Comparison of ENCODE assay signal across 22 cellular contexts in the genomic region with DNA sequence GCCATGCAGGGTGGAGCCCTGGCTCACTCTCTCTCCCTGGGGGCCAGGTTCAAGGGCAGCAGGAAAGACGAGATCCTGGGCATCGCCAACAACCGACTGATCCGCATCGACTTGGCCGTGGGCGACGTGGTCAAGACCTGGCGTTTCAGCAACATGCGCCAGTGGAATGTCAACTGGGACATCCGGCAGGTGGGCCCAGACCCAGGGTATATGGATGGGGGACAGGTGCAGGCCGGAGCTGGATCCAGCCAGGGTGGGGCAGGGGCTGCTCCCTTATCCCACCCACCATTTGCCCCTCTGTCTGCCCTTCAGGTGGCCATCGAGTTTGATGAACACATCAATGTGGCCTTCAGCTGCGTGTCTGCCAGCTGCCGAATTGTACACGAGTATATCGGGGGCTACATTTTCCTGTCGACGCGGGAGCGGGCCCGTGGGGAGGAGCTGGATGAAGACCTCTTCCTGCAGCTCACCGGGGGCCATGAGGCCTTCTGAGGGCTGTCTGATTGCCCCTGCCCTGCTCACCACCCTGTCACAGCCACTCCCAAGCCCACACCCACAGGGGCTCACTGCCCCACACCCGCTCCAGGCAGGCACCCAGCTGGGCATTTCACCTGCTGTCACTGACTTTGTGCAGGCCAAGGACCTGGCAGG. TPM values are rescaled to one million over a fixed set of nuclear protein-coding genes. Genes with fewer than 3 reads are reported as not detected.
DNase-seq lines count a peak whose midpoint lies in the region; ATAC-seq, FAIRE-seq and TF ChIP-seq lines count a peak whose summit lies in the region.
"Had no signal": no experiment of that assay in that cellular context is flagged by ENCODE, and none has a peak within 500 bp of the region (broad histone marks: within the 10 kb centered on the region; RNA-seq: fewer than 3 reads in every experiment).

No MANE protein-coding gene starts in this region.

- ATAC-seq in K562: no peak
- no peak for ATAC-seq in HG03457 (IDR thresholded peaks at IDR 0.05; ENCODE audit: unreplicated experiment)
- no peak for ATAC-seq in activated T-helper 17 cell treated with anti-CD3 and anti-CD28 coated beads, Interleukin-2, amount 50 U/mL, for 72 hours (replicated peaks)
- ATAC-seq: activated CD4-positive, CD25-positive, alpha-beta regulatory T cell treated with anti-CD3 and anti-CD28 coated beads, Interleukin-2, amount 50 U/mL, for 24 hours had no signal

- DNase-seq in DMS 273 (lab: John Stamatoyannopoulos, UW; ENCODE audit: unreplicated experiment): peak; percentile 52
- no peak for DNase-seq in DMS 273 treated with DMSO at 0.1 percent for 48 hours (lab: John Stamatoyannopoulos, UW)
- DNase-seq in K562 (ENCODE audit: extremely low read depth in 1 of 4, low spot score in 3 of 4): no peak
- DNase-seq in posterior vena cava (ENCODE audit: low spot score): peak; percentile 72
- no peak for DNase-seq in MM.1S
- DNase-seq: activated naive CD4-positive, alpha-beta T cell treated with anti-CD3 and anti-CD28 coated beads for 36 hours; brain microvascular endothelial cell; head of caudate nucleus; NCI-H1436; occipital lobe; SIG-M5; T-helper 2 cell had no signal

- H3K79me2 ChIP-seq in K562 (ENCODE audit: control insufficient read depth, insufficient read depth, low read length) (peaks cover 30% of the 10 kb centered on the region), MM.1S (ENCODE audit: low read length) (peaks cover 25% of the 10 kb centered on the region)

- no peaks in the 10 kb centered on the region for H3K9me3 Mint-ChIP-seq in activated T-helper 17 cell treated with anti-CD3 and anti-CD28 coated beads, Interleukin-2, amount 50 U/mL, for 72 hours
- H3K9me3 Mint-ChIP-seq: activated naive CD4-positive, alpha-beta T cell treated with anti-CD3 and anti-CD28 coated beads for 36 hours; CD14-positive monocyte; mesothelial cell of epicardium had no signal

- no peak for TF ChIP-seq CTCF in K562 (IDR thresholded peaks at IDR 0.05 in 2 of 3, conservative IDR thresholded peaks at IDR 0.05 in 1 of 3; ENCODE audit: insufficient read depth in 2 of 3, low read depth in 1 of 3, low read length in 3 of 3)
- TF ChIP-seq CTCF in MM.1S (IDR thresholded peaks at IDR 0.05; ENCODE audit: low read length): no peak

- H3K9me1 ChIP-seq in K562 (ENCODE audit: control insufficient read depth, insufficient read depth, low read length): peaks cover 5% of the 10 kb centered on the region

- H3K36me3 ChIP-seq in K562 (ENCODE audit: control insufficient read depth, insufficient read depth, low read length) (peaks cover 61% of the 10 kb centered on the region), MM.1S (replicated peaks; ENCODE audit: insufficient read depth, low read length) (no peaks in the 10 kb centered on the region)

- H3K4me1 ChIP-seq in K562 (replicated peaks in 1 of 2; ENCODE audit: control insufficient read depth in 2 of 2, insufficient read depth in 2 of 2, low read length in 2 of 2) (peaks cover 0 to 62% of the 10 kb centered on the region in 2 experiments; a peak in 3 of 5 replicates), MM.1S (ENCODE audit: low read length) (peaks cover 10% of the 10 kb centered on the region)

- TF ChIP-seq RAD21 in K562 (CRISPR knock-in tag; conservative IDR thresholded peaks at IDR 0.05 in 1 of 2, IDR thresholded peaks at IDR 0.05 in 1 of 2): no peak

- TF ChIP-seq EP300 in K562 (IDR thresholded peaks at IDR 0.05; ENCODE audit: low read length): no peak

- H3K4me3 ChIP-seq in K562 (no peak overlapping the region), MM.1S (ENCODE audit: low read length) (no peak overlapping the region)
- H3K4me3 ChIP-seq: skin epidermis, tibial nerve had no signal

- TSS peak; percentile 30 for BruUV-seq in K562 (replicated peaks; lab: Mats Ljungman, UMichigan)

- POLR2A ChIA-PET in K562 (lab: Yijun Ruan, JAX): interaction anchor here (0.8 to 6.3 kb wide), 8 partner anchors 8 to 37 kb away, joined by 3 to 77 read pairs (median 4); a partner anchor contains a TSS

- no peaks in the 10 kb centered on the region for H3K27me3 Mint-ChIP-seq in activated T-helper 17 cell treated with anti-CD3 and anti-CD28 coated beads, Interleukin-2, amount 50 U/mL, for 72 hours

- H3K27ac ChIP-seq in K562 (ENCODE audit: extremely low read depth, low read depth, low read length) (no peak overlapping the region; the same call in 2 of the 3 replicates), MM.1S (ENCODE audit: low read length) (no peak overlapping the region)
- H3K27ac ChIP-seq: brain microvascular endothelial cell, tibial nerve had no signal

- in situ Hi-C loops in GM18951 (cut with MboI; ENCODE audit: low sequenced_read_pairs, unreplicated experiment): no loop called here
- in situ Hi-C loops in K562 (cut with MboI): no loop called here

- H3K4me1 Mint-ChIP-seq in activated T-helper 17 cell treated with anti-CD3 and anti-CD28 coated beads, Interleukin-2, amount 50 U/mL, for 72 hours: no peaks in the 10 kb centered on the region

- no peaks in the 10 kb centered on the region for H3F3A ChIP-seq in MM.1S (ENCODE audit: insufficient read depth, low read length)

- H3K4me3 Mint-ChIP-seq in activated T-helper 17 cell treated with anti-CD3 and anti-CD28 coated beads, Interleukin-2, amount 50 U/mL, for 72 hours: no peak overlapping the region
- H3K4me3 Mint-ChIP-seq: activated naive CD4-positive, alpha-beta T cell treated with anti-CD3 and anti-CD28 coated beads for 36 hours; CD14-positive monocyte had no signal

- peak overlapping the region in 1 of 2 experiments; percentile 53; a peak in 2 of 4 replicates for H3K9ac ChIP-seq in K562 (ENCODE audit: insufficient read depth in 1 of 2, low read depth in 2 of 2, low read length in 2 of 2)
- no peak overlapping the region for H3K9ac ChIP-seq in MM.1S (ENCODE audit: low read length)

- H3K27ac Mint-ChIP-seq in activated T-helper 17 cell treated with anti-CD3 and anti-CD28 coated beads, Interleukin-2, amount 50 U/mL, for 72 hours: no peak overlapping the region
- H3K27ac Mint-ChIP-seq: activated naive CD4-positive, alpha-beta T cell treated with anti-CD3 and anti-CD28 coated beads for 36 hours had no signal

- H4K20me1 ChIP-seq in K562 (replicated peaks; ENCODE audit: control insufficient read depth, insufficient read depth, low read length): no peaks in the 10 kb centered on the region
- H4K20me1 ChIP-seq in MM.1S (ENCODE audit: insufficient read depth, low read length): no peaks in the 10 kb centered on the region

- no peak for FAIRE-seq in K562 (lab: Jason Lieb, UNC)
- FAIRE-seq: H1, islet of Langerhans had no signal

- TF ChIP-seq POLR2A in GM18951 (IDR thresholded peaks at IDR 0.05; ENCODE audit: extremely low read depth, insufficient read depth, insufficient read length) (peak; percentile 42), K562 (conservative IDR thresholded peaks at IDR 0.05) (peak; percentile 71)

- peaks cover 71% of the 10 kb centered on the region for H3K36me3 Mint-ChIP-seq in activated T-helper 17 cell treated with anti-CD3 and anti-CD28 coated beads, Interleukin-2, amount 50 U/mL, for 72 hours (ENCODE audit: low read depth)
- H3K36me3 Mint-ChIP-seq: mesothelial cell of epicardium had no signal

- intact Hi-C loops in K562 (cut with micrococcal nuclease) (no loop called here), posterior vena cava (cut with DNase I) (loop anchor here in 1 of 2 donors (1.0 kb wide), 1 partner anchor 16 kb away; no protein-coding TSS in a partner anchor)

- WGBS in K562 (ENCODE audit: insufficient coverage, low coverage, missing lambda C conversion rate): 92% methylated on average over 21 of the region's 24 CpGs

- H2AFZ ChIP-seq in K562 (ENCODE audit: low read depth, low read length): no peak overlapping the region
- H2AFZ ChIP-seq in MM.1S (ENCODE audit: low read length): no peak overlapping the region

- CTCF ChIA-PET in K562 (lab: Yijun Ruan, JAX; ENCODE audit: low intra/inter-chr PET ratio): no interaction called here

- H3K9me2 ChIP-seq in MM.1S (replicated peaks; ENCODE audit: insufficient read depth, low read length): no peaks in the 10 kb centered on the region

- H3K27me3 ChIP-seq in K562 (ENCODE audit: control insufficient read depth in 2 of 2, insufficient read depth in 2 of 2, low read length in 2 of 2) (no peaks in the 10 kb centered on the region), MM.1S (replicated peaks; ENCODE audit: insufficient read depth, low read length) (no peaks in the 10 kb centered on the region)
- H3K27me3 ChIP-seq: brain microvascular endothelial cell, tibial nerve had no signal

- H3K9me3 ChIP-seq in K562 (replicated peaks; ENCODE audit: control insufficient read depth, insufficient read depth, low read depth, low read length) (no peaks in the 10 kb centered on the region), MM.1S (replicated peaks; ENCODE audit: insufficient read depth, low read length) (no peaks in the 10 kb centered on the region)
- H3K9me3 ChIP-seq: tibial nerve had no signal

- no peak overlapping the region for H3K4me2 ChIP-seq in K562 (ENCODE audit: insufficient read depth, low read length)
- H3K4me2 ChIP-seq in MM.1S (ENCODE audit: low read depth, low read length): no peak overlapping the region

RNA-seq across cellular contexts. Expression of a gene that starts 2.9 kb away (rescaled TPM):
- 28.5 and 90.3 TPM in 2 replicates for total RNA-seq in K562 (2011; cell fraction: chromatin; rRNA removed; ENCODE audit: low replicate concordance)
- total RNA-seq in K562 (2011; cell fraction: nucleolus; rRNA removed): 64.9 and 73.8 TPM in 2 replicates
- total RNA-seq in K562 (2011; cell fraction: nucleoplasm; rRNA removed): 45.8 and 49.8 TPM in 2 replicates
- 27.4 and 37.3 TPM in 2 replicates for total RNA-seq in K562 (2014; rRNA removed)
- total RNA-seq in K562 (2014; rRNA removed; fragmentation: Illumina TruSeq; extraction: Trizol): 17.3 and 17.5 TPM in 2 replicates
- 23.1 and 25.3 TPM in 2 replicates for total RNA-seq in K562 (2015; rRNA removed; fragmentation: Illumina TruSeq; extraction: Trizol)
- 36.1 and 41.7 TPM in 2 replicates for total RNA-seq in K562 (2021)
- 23.3 and 42.4 TPM in 2 replicates for polyA plus RNA-seq in K562 (2011; rRNA removed)
- 43.7 and 69.5 TPM in 2 replicates for polyA plus RNA-seq in K562 (2011; cell fraction: cytosol; rRNA removed)
- 169 and 180 TPM in 2 replicates for polyA plus RNA-seq in K562 (2011; cell fraction: nucleus; rRNA removed)
- polyA plus RNA-seq in K562 (2012): 34.2 and 65.9 TPM in 2 replicates
- 21.2 and 33.3 TPM in 2 replicates for polyA plus RNA-seq in K562 (2014; fragmentation: Illumina TruSeq; extraction: Trizol)
- polyA plus RNA-seq in K562 (2014; fragmentation: Nextera tagmentation; extraction: Ambion mirVana): 1 to 10 TPM; 4.6 to 8.1 TPM
- polyA plus RNA-seq in K562 (2014; rRNA removed): 38.4 and 39.2 TPM in 2 replicates
- 12.1 and 14.9 TPM in 2 replicates for polyA minus RNA-seq in K562 (2011; rRNA and poly(A)+ RNA removed)
- polyA minus RNA-seq in K562 (2011; cell fraction: cytosol; rRNA and poly(A)+ RNA removed): 13.6 and 20.9 TPM in 2 replicates
- 22.1 and 30.3 TPM in 2 replicates for polyA minus RNA-seq in K562 (2011; cell fraction: nucleus; rRNA and poly(A)+ RNA removed)
- total RNA-seq in posterior vena cava: 10 to 100 TPM; 19.9 to 21.9 TPM
- 10 to 100 TPM; 20.3 to 48.4 TPM for total RNA-seq in activated T-helper 17 cell treated with anti-CD3 and anti-CD28 coated beads, Interleukin-2, amount 50 U/mL, for 72 hours

RNA-seq across cellular contexts. Expression of a gene that starts 2.9 kb away (rescaled TPM):
- 74.2 and 269 TPM in 2 replicates for total RNA-seq in K562 (2011; cell fraction: chromatin; rRNA removed; ENCODE audit: low replicate concordance)
- 230 and 279 TPM in 2 replicates for total RNA-seq in K562 (2011; cell fraction: nucleolus; rRNA removed)
- 112 and 146 TPM in 2 replicates for total RNA-seq in K562 (2011; cell fraction: nucleoplasm; rRNA removed)
- total RNA-seq in K562 (2014; rRNA removed) (92.6 and 132 TPM in 2 replicates), K562 (2014; rRNA removed; fragmentation: Illumina TruSeq; extraction: Trizol) (21.1 and 25.7 TPM in 2 replicates), K562 (2015; rRNA removed; fragmentation: Illumina TruSeq; extraction: Trizol) (49.9 and 50.6 TPM in 2 replicates), K562 (2021) (87.5 and 89.5 TPM in 2 replicates), posterior vena cava (10 to 100 TPM; 35.8 to 41.1 TPM)
- polyA plus RNA-seq in K562 (2011; rRNA removed) (37.4 and 48.0 TPM in 2 replicates), K562 (2014; fragmentation: Illumina TruSeq; extraction: Trizol) (24.0 and 43.1 TPM in 2 replicates), K562 (2014; fragmentation: Nextera tagmentation; extraction: Ambion mirVana) (10 to 100 TPM in 1 of 2 experiments, 1 to 10 TPM in 1; 6.3 to 16.3 TPM), K562 (2014; rRNA removed) (83.6 and 88.5 TPM in 2 replicates)
- polyA plus RNA-seq in K562 (2011; cell fraction: cytosol; rRNA removed): 58.1 and 156 TPM in 2 replicates
- polyA plus RNA-seq in K562 (2011; cell fraction: nucleus; rRNA removed): 132 and 213 TPM in 2 replicates
- 56.4 and 102 TPM in 2 replicates for polyA plus RNA-seq in K562 (2012)
- polyA minus RNA-seq in K562 (2011; rRNA and poly(A)+ RNA removed): 13.9 and 15.0 TPM in 2 replicates
- 32.9 and 34.8 TPM in 2 replicates for polyA minus RNA-seq in K562 (2011; cell fraction: cytosol; rRNA and poly(A)+ RNA removed)
- polyA minus RNA-seq in K562 (2011; cell fraction: nucleus; rRNA and poly(A)+ RNA removed): 75.9 and 84.7 TPM in 2 replicates
- total RNA-seq in activated T-helper 17 cell treated with anti-CD3 and anti-CD28 coated beads, Interleukin-2, amount 50 U/mL, for 72 hours: 10 to 100 TPM; 77.4 to 98.4 TPM

RNA-seq across cellular contexts. Expression of a gene that starts 7.2 kb away (rescaled TPM):
- total RNA-seq in K562 (2011; cell fraction: chromatin; rRNA removed; ENCODE audit: low replicate concordance): 39.7 and 112 TPM in 2 replicates
- 78.0 and 98.9 TPM in 2 replicates for total RNA-seq in K562 (2011; cell fraction: nucleolus; rRNA removed)
- total RNA-seq in K562 (2011; cell fraction: nucleoplasm; rRNA removed): 64.2 and 65.8 TPM in 2 replicates
- total RNA-seq in K562 (2014; rRNA removed) (16.4 and 20.2 TPM in 2 replicates), K562 (2014; rRNA removed; fragmentation: Illumina TruSeq; extraction: Trizol) (6.6 and 11.2 TPM in 2 replicates), K562 (2015; rRNA removed; fragmentation: Illumina TruSeq; extraction: Trizol) (19.3 and 19.9 TPM in 2 replicates), K562 (2021) (27.6 and 31.8 TPM in 2 replicates), posterior vena cava (10 to 100 TPM; 16.1 to 21.3 TPM)
- polyA plus RNA-seq in K562 (2011; rRNA removed) (23.9 and 45.1 TPM in 2 replicates), K562 (2014; fragmentation: Illumina TruSeq; extraction: Trizol) (28.0 and 37.5 TPM in 2 replicates), K562 (2014; fragmentation: Nextera tagmentation; extraction: Ambion mirVana) (1 to 10 TPM; 4.0 to 4.6 TPM), K562 (2014; rRNA removed) (32.6 and 42.9 TPM in 2 replicates)
- 30.8 and 65.5 TPM in 2 replicates for polyA plus RNA-seq in K562 (2011; cell fraction: cytosol; rRNA removed)
- 110 and 164 TPM in 2 replicates for polyA plus RNA-seq in K562 (2011; cell fraction: nucleus; rRNA removed)
- 34.0 and 79.2 TPM in 2 replicates for polyA plus RNA-seq in K562 (2012)
- 7.1 and 9.0 TPM in 2 replicates for polyA minus RNA-seq in K562 (2011; rRNA and poly(A)+ RNA removed)
- polyA minus RNA-seq in K562 (2011; cell fraction: cytosol; rRNA and poly(A)+ RNA removed): 12.6 and 23.5 TPM in 2 replicates
- polyA minus RNA-seq in K562 (2011; cell fraction: nucleus; rRNA and poly(A)+ RNA removed): 15.8 and 16.0 TPM in 2 replicates
- total RNA-seq in activated T-helper 17 cell treated with anti-CD3 and anti-CD28 coated beads, Interleukin-2, amount 50 U/mL, for 72 hours: 10 to 100 TPM; 19.9 to 39.7 TPM

RNA-seq across cellular contexts. Expression of a gene that starts 11.3 kb away (rescaled TPM):
- total RNA-seq in K562 (2011; cell fraction: chromatin; rRNA removed; ENCODE audit: low replicate concordance): 16.1 and 40.0 TPM in 2 replicates
- total RNA-seq in K562 (2011; cell fraction: nucleolus; rRNA removed): 23.4 and 32.0 TPM in 2 replicates
- 31.9 and 33.0 TPM in 2 replicates for total RNA-seq in K562 (2011; cell fraction: nucleoplasm; rRNA removed)
- 28.2 and 44.3 TPM in 2 replicates for total RNA-seq in K562 (2014; rRNA removed)
- 21.0 and 22.6 TPM in 2 replicates for total RNA-seq in K562 (2014; rRNA removed; fragmentation: Illumina TruSeq; extraction: Trizol)
- total RNA-seq in K562 (2015; rRNA removed; fragmentation: Illumina TruSeq; extraction: Trizol): 25.7 and 28.0 TPM in 2 replicates
- total RNA-seq in K562 (2021): 83.4 and 88.3 TPM in 2 replicates
- polyA plus RNA-seq in K562 (2011; rRNA removed): 11.0 and 13.5 TPM in 2 replicates
- 12.1 and 16.0 TPM in 2 replicates for polyA plus RNA-seq in K562 (2011; cell fraction: cytosol; rRNA removed)
- polyA plus RNA-seq in K562 (2011; cell fraction: nucleus; rRNA removed): 25.1 and 26.2 TPM in 2 replicates
- 97.3 and 181 TPM in 2 replicates for polyA plus RNA-seq in K562 (2012)
- polyA plus RNA-seq in K562 (2014; fragmentation: Illumina TruSeq; extraction: Trizol): 35.2 and 41.4 TPM in 2 replicates
- polyA plus RNA-seq in K562 (2014; fragmentation: Nextera tagmentation; extraction: Ambion mirVana): 10 to 100 TPM; 12.0 to 12.1 TPM
- polyA plus RNA-seq in K562 (2014; rRNA removed): 31.8 and 35.8 TPM in 2 replicates
- 4.2 and 6.2 TPM in 2 replicates for polyA minus RNA-seq in K562 (2011; rRNA and poly(A)+ RNA removed)
- 21.2 and 26.0 TPM in 2 replicates for polyA minus RNA-seq in K562 (2011; cell fraction: cytosol; rRNA and poly(A)+ RNA removed)
- polyA minus RNA-seq in K562 (2011; cell fraction: nucleus; rRNA and poly(A)+ RNA removed): 3.2 and 4.9 TPM in 2 replicates
- 100 to 1,000 TPM; 163 to 190 TPM for total RNA-seq in posterior vena cava
- 10 to 100 TPM; 74.1 to 83.5 TPM for total RNA-seq in activated T-helper 17 cell treated with anti-CD3 and anti-CD28 coated beads, Interleukin-2, amount 50 U/mL, for 72 hours

RNA-seq across cellular contexts. Expression of a gene that starts 16.6 kb away (rescaled TPM):
- 73.9 and 265 TPM in 2 replicates for total RNA-seq in K562 (2011; cell fraction: chromatin; rRNA removed; ENCODE audit: low replicate concordance)
- total RNA-seq in K562 (2011; cell fraction: nucleolus; rRNA removed): 233 and 244 TPM in 2 replicates
- total RNA-seq in K562 (2011; cell fraction: nucleoplasm; rRNA removed): 103 and 120 TPM in 2 replicates
- total RNA-seq in K562 (2014; rRNA removed) (192 and 205 TPM in 2 replicates), K562 (2014; rRNA removed; fragmentation: Illumina TruSeq; extraction: Trizol) (25.5 and 39.3 TPM in 2 replicates), K562 (2015; rRNA removed; fragmentation: Illumina TruSeq; extraction: Trizol) (74.5 and 79.5 TPM in 2 replicates), K562 (2021) (249 and 275 TPM in 2 replicates), posterior vena cava (10 to 100 TPM; 30.3 to 44.0 TPM)
- polyA plus RNA-seq in K562 (2011; rRNA removed) (79.7 and 134 TPM in 2 replicates), K562 (2014; fragmentation: Illumina TruSeq; extraction: Trizol) (98.1 and 207 TPM in 2 replicates), K562 (2014; fragmentation: Nextera tagmentation; extraction: Ambion mirVana) (1 to 10 TPM; 3.2 to 7.2 TPM), K562 (2014; rRNA removed) (169 and 202 TPM in 2 replicates)
- polyA plus RNA-seq in K562 (2011; cell fraction: cytosol; rRNA removed): 111 and 282 TPM in 2 replicates
- 306 and 623 TPM in 2 replicates for polyA plus RNA-seq in K562 (2011; cell fraction: nucleus; rRNA removed)
- 176 and 251 TPM in 2 replicates for polyA plus RNA-seq in K562 (2012)
- polyA minus RNA-seq in K562 (2011; rRNA and poly(A)+ RNA removed): 29.0 and 41.3 TPM in 2 replicates
- 111 and 123 TPM in 2 replicates for polyA minus RNA-seq in K562 (2011; cell fraction: cytosol; rRNA and poly(A)+ RNA removed)
- polyA minus RNA-seq in K562 (2011; cell fraction: nucleus; rRNA and poly(A)+ RNA removed): 68.5 and 84.4 TPM in 2 replicates
- 100 to 1,000 TPM; 172 to 191 TPM for total RNA-seq in activated T-helper 17 cell treated with anti-CD3 and anti-CD28 coated beads, Interleukin-2, amount 50 U/mL, for 72 hours

Comparison
In these comparisons a context has a peak if more than half of its experiments do, and no peak if none do; other contexts are left out.
1. DNase-seq: peak in DMS 273 (single experiment) and posterior vena cava (single experiment); none in DMS 273 treated with DMSO at 0.1 percent for 48 hours (single experiment), K562 (0 of 4) and MM.1S (single experiment).